27 cellular contexts compared by ENCODE assay signal in genomic region chr16:16161319-16161718, GRCh38.
"Had no signal": no experiment of that assay in that cellular context is flagged by ENCODE, and none has a peak within 500 bp of the region (broad histone marks: within the 10 kb centered on the region; RNA-seq: fewer than 3 reads in every experiment).

No MANE protein-coding gene starts in this region.

- H3K36me3 ChIP-seq: colonic mucosa, esophagus squamous epithelium, gastrocnemius medialis, heart right ventricle had no signal

- H3K4me1 ChIP-seq: colonic mucosa, esophagus squamous epithelium, gastrocnemius medialis, heart right ventricle, left lung, lower lobe of right lung had no signal

- H3K4me3 ChIP-seq: colonic mucosa, esophagus squamous epithelium, gastrocnemius medialis, heart right ventricle, hepatocyte, left lung, lower lobe of right lung had no signal

- H3K4me1 Mint-ChIP-seq: endodermal cell; immature natural killer cell; naive thymus-derived CD4-positive, alpha-beta T cell had no signal

- H3K27me3 ChIP-seq: colonic mucosa, esophagus squamous epithelium, gastrocnemius medialis, heart right ventricle, hepatocyte, left lung had no signal

- H3K27me3 Mint-ChIP-seq: dendritic cell treated with granulocyte-macrophage colony-stimulating factor and Interleukin-4, amounts not matched to agents 40 ng/mL and 50 ng/mL, for 4 days had no signal

- H3K27ac Mint-ChIP-seq: dendritic cell treated with granulocyte-macrophage colony-stimulating factor and Interleukin-4, amounts not matched to agents 40 ng/mL and 50 ng/mL, for 4 days; effector memory CD8-positive, alpha-beta T cell; endodermal cell; immature natural killer cell; naive thymus-derived CD4-positive, alpha-beta T cell had no signal

- H3K36me3 Mint-ChIP-seq: immature natural killer cell had no signal

- H3K9me3 ChIP-seq: colonic mucosa, gastrocnemius medialis had no signal

- H2AFZ ChIP-seq: hepatocyte had no signal

- H3K4me3 Mint-ChIP-seq: dendritic cell treated with granulocyte-macrophage colony-stimulating factor and Interleukin-4, amounts not matched to agents 40 ng/mL and 50 ng/mL, for 4 days; effector memory CD8-positive, alpha-beta T cell; endodermal cell; immature natural killer cell; naive thymus-derived CD4-positive, alpha-beta T cell had no signal

- FAIRE-seq: endometrium had no signal

- H3K79me2 ChIP-seq: hepatocyte had no signal

- H3K4me2 ChIP-seq: hepatocyte had no signal

- H3K27ac ChIP-seq: colonic mucosa, epithelial cell of prostate, esophagus squamous epithelium, gastrocnemius medialis, heart right ventricle, hepatocyte, left lung, lower lobe of right lung had no signal

- DNase-seq: colonic mucosa; cortex of kidney; effector CD8-positive, alpha-beta T cell; effector memory CD8-positive, alpha-beta T cell; endodermal cell; erythroblast; esophagus squamous epithelium; foreskin fibroblast; foreskin melanocyte; gastrocnemius medialis; glutamatergic neuron; head of caudate nucleus; heart right ventricle; hypothalamus; immature natural killer cell; islet precursor cell; left cardiac atrium; left lung; left ventricle myocardium superior; lower lobe of right lung; mesendoderm; midbrain; naive thymus-derived CD4-positive, alpha-beta T cell had no signal
